In genomic region chr2:159176555-159176954, GRCh38 we compare ENCODE assay signal across 15 cellular contexts.
A peak's percentile ranks its signal among the peaks of the same experiment; 100 is the strongest.
DNase-seq lines count a peak whose midpoint lies in the region; ATAC-seq and TF ChIP-seq lines count a peak whose summit lies in the region.
"Had no signal": no experiment of that assay in that cellular context is flagged by ENCODE, and none has a peak within 500 bp of the region (broad histone marks: within the 10 kb centered on the region; RNA-seq: fewer than 3 reads in every experiment).

No MANE protein-coding gene starts in this region.

- H3K4me1 Mint-ChIP-seq in neural crest cell = peaks cover 23% of the 10 kb centered on the region
- H3K4me1 Mint-ChIP-seq: H9 had no signal

- H3K4me3 Mint-ChIP-seq in neural crest cell = no peak overlapping the region
- H3K4me3 Mint-ChIP-seq: H9 had no signal

- H3K27me3 ChIP-seq in left ventricle myocardium inferior (ENCODE audit: low read depth) = no peaks in the 10 kb centered on the region
- no peaks in the 10 kb centered on the region for H3K27me3 ChIP-seq in brain microvascular endothelial cell (replicated peaks)
- H3K27me3 ChIP-seq in ascending aorta = no peaks in the 10 kb centered on the region

- intact Hi-C loops in left ventricle myocardium inferior (cut with micrococcal nuclease) = no loop called here
- intact Hi-C loops in Right ventricle myocardium superior (cut with DNase I) = no loop called here
- intact Hi-C loops in ascending aorta (cut with DNase I) = no loop called here

- peaks cover 13% of the 10 kb centered on the region for H3K36me3 Mint-ChIP-seq in neural crest cell (ENCODE audit: low read depth)

- no peak for DNase-seq in left ventricle myocardium inferior
- DNase-seq in Right ventricle myocardium superior = no peak
- DNase-seq in brain microvascular endothelial cell = no peak
- no peak for DNase-seq in neural crest cell (ENCODE audit: low read depth, low spot score)
- DNase-seq in NCI-H345 treated with DMSO at 0.1 percent for 48 hours (lab: John Stamatoyannopoulos, UW; ENCODE audit: unreplicated experiment) = no peak
- no peak for DNase-seq in SIG-M5 (lab: John Stamatoyannopoulos, UW)
- DNase-seq in ascending aorta (ENCODE audit: low spot score in 2 of 2) = no peak
- DNase-seq: H9, NCI-H1436, NCI-H2081, NCI-H524 treated with DMSO at 0.1 percent for 48 hours had no signal

- H3K4me1 ChIP-seq in left ventricle myocardium inferior (peaks cover 58% of the 10 kb centered on the region), ascending aorta (no peaks in the 10 kb centered on the region)
- H3K4me1 ChIP-seq: A549 had no signal

- no peak for ATAC-seq in Right ventricle myocardium superior (ENCODE audit: poor library complexity)
- no peak for ATAC-seq in HG03354 (IDR thresholded peaks at IDR 0.05; ENCODE audit: poor library complexity, severe bottlenecking, unreplicated experiment)
- ATAC-seq: A549, GM12878 had no signal

- H3K36me3 ChIP-seq in left ventricle myocardium inferior (peaks cover 85% of the 10 kb centered on the region), brain microvascular endothelial cell (replicated peaks) (peaks cover 63% of the 10 kb centered on the region), ascending aorta (peaks cover 55 to 64% of the 10 kb centered on the region in 2 donors)

- H3K9me3 ChIP-seq in left ventricle myocardium inferior (replicated peaks) = no peaks in the 10 kb centered on the region
- no peaks in the 10 kb centered on the region for H3K9me3 ChIP-seq in ascending aorta
- H3K9me3 ChIP-seq: A549 had no signal

- no peak overlapping the region for H3K4me3 ChIP-seq in left ventricle myocardium inferior
- no peak overlapping the region for H3K4me3 ChIP-seq in brain microvascular endothelial cell (ENCODE audit: low read depth, low read length)
- no peak overlapping the region for H3K4me3 ChIP-seq in ascending aorta
- H3K4me3 ChIP-seq: A549, GM12878 had no signal

- H3K27ac ChIP-seq in left ventricle myocardium inferior (replicated peaks) (peak overlapping the region; percentile 66), brain microvascular endothelial cell (no peak overlapping the region), ascending aorta (no peak overlapping the region)
- H3K27ac ChIP-seq: A549, RWPE1 had no signal

- H3K27me3 Mint-ChIP-seq in neural crest cell (ENCODE audit: low read depth) = no peaks in the 10 kb centered on the region

- H3K9me3 Mint-ChIP-seq in neural crest cell = no peaks in the 10 kb centered on the region
- H3K9me3 Mint-ChIP-seq: H9 had no signal

- H3K27ac Mint-ChIP-seq in neural crest cell (ENCODE audit: unreplicated experiment) = no peak overlapping the region
- H3K27ac Mint-ChIP-seq: H9 had no signal

- TF ChIP-seq CTCF in left ventricle myocardium inferior (IDR thresholded peaks at IDR 0.05; ENCODE audit: borderline replicate concordance) (no peak), brain microvascular endothelial cell (IDR thresholded peaks at IDR 0.05; ENCODE audit: low read depth, low read length, missing control alignments) (peak; percentile 5), neural crest cell (conservative IDR thresholded peaks at IDR 0.05) (peak; percentile 29), ascending aorta (IDR thresholded peaks at IDR 0.05) (no peak)

- in situ Hi-C loops in brain microvascular endothelial cell (cut with HindIII; ENCODE audit: low pct_ligation_motif_present, low sequenced_read_pairs) = no loop called here

Comparison
In these comparisons a context has a peak if more than half of its experiments do, and no peak if none do; other contexts are left out.
1. CTCF ChIP-seq: peak in brain microvascular endothelial cell (single experiment) and neural crest cell (single experiment); none in left ventricle myocardium inferior (single experiment) and ascending aorta (0 of 3).